Comparison of ENCODE assay signal across 1 cellular context in genomic region chr12:127125607-127126259, GRCh38.
TF ChIP-seq lines count a peak whose summit lies in the region.

No MANE protein-coding gene starts in this region.

TF ChIP-seq in K562, 482 proteins besides CTCF, POLR2A, EP300 and RAD21 (continued from another document and continues in another):
- no peak for TF ChIP-seq NFIX (CRISPR knock-in tag; IDR thresholded peaks at IDR 0.05; ENCODE audit: low read depth)
- no peak for TF ChIP-seq ZFP30 (CRISPR knock-in tag; IDR thresholded peaks at IDR 0.05; ENCODE audit: borderline replicate concordance)
- TF ChIP-seq POLR2AphosphoS5 (IDR thresholded peaks at IDR 0.05; ENCODE audit: control insufficient read depth, insufficient read depth, low read depth, low read length): peak; percentile 58
- peak; percentile 86 for TF ChIP-seq HDAC2 (IDR thresholded peaks at IDR 0.05)
- TF ChIP-seq, protein P1, sequence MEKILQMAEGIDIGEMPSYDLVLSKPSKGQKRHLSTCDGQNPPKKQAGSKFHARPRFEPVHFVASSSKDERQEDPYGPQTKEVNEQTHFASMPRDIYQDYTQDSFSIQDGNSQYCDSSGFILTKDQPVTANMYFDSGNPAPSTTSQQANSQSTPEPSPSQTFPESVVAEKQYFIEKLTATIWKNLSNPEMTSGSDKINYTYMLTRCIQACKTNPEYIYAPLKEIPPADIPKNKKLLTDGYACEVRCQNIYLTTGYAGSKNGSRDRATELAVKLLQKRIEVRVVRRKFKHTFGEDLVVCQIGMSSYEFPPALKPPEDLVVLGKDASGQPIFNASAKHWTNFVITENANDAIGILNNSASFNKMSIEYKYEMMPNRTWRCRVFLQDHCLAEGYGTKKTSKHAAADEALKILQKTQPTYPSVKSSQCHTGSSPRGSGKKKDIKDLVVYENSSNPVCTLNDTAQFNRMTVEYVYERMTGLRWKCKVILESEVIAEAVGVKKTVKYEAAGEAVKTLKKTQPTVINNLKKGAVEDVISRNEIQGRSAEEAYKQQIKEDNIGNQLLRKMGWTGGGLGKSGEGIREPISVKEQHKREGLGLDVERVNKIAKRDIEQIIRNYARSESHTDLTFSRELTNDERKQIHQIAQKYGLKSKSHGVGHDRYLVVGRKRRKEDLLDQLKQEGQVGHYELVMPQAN (IDR thresholded peaks at IDR 0.05; ENCODE audit: borderline replicate concordance): no peak
- TF ChIP-seq PRMT5 (CRISPR knock-in tag; IDR thresholded peaks at IDR 0.05): no peak
- TF ChIP-seq ZNF57 (CRISPR knock-in tag; IDR thresholded peaks at IDR 0.05): no peak
- TF ChIP-seq TAF7 (tag; IDR thresholded peaks at IDR 0.05): no peak
- TF ChIP-seq GABPB1 (CRISPR knock-in tag; IDR thresholded peaks at IDR 0.05): no peak
- no peak for TF ChIP-seq PHTF2 (CRISPR knock-in tag; IDR thresholded peaks at IDR 0.05)
- no peak for TF ChIP-seq SIRT6 (IDR thresholded peaks at IDR 0.05; ENCODE audit: low read depth, low read length)
- TF ChIP-seq ZNF830 (CRISPR knock-in tag; IDR thresholded peaks at IDR 0.05): no peak
- TF ChIP-seq, protein P2, sequence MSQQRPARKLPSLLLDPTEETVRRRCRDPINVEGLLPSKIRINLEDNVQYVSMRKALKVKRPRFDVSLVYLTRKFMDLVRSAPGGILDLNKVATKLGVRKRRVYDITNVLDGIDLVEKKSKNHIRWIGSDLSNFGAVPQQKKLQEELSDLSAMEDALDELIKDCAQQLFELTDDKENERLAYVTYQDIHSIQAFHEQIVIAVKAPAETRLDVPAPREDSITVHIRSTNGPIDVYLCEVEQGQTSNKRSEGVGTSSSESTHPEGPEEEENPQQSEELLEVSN (IDR thresholded peaks at IDR 0.05; ENCODE audit: borderline replicate concordance in 1 of 2, extremely low read depth in 1 of 2, insufficient read depth in 1 of 2, insufficient read length in 1 of 2, low read depth in 1 of 2, low read length in 1 of 2, poor library complexity in 1 of 2, severe bottlenecking in 1 of 2): no peak
- TF ChIP-seq TFAM (CRISPR knock-in tag; conservative IDR thresholded peaks at IDR 0.05): no peak
- TF ChIP-seq TOE1 (IDR thresholded peaks at IDR 0.05; ENCODE audit: borderline replicate concordance): no peak
- TF ChIP-seq TOE1 (CRISPR knock-in tag; IDR thresholded peaks at IDR 0.05; ENCODE audit: borderline replicate concordance, low read depth): no peak
- no peak; the same call in 1 of the 2 replicates for TF ChIP-seq ZBTB2 (IDR thresholded peaks at IDR 0.05)
- TF ChIP-seq NR3C1 (CRISPR knock-in tag; IDR thresholded peaks at IDR 0.05): no peak
- peak; percentile 54 for TF ChIP-seq PML (IDR thresholded peaks at IDR 0.05; ENCODE audit: low read length)
- TF ChIP-seq GTF2A2 (tag; IDR thresholded peaks at IDR 0.05): no peak
- TF ChIP-seq SOX6 (IDR thresholded peaks at IDR 0.05): peak; percentile 82
- no peak for TF ChIP-seq ZMIZ1 (IDR thresholded peaks at IDR 0.05; ENCODE audit: low read depth in 2 of 2, low read length in 2 of 2)
- no peak for TF ChIP-seq NCOA2 (IDR thresholded peaks at IDR 0.05; ENCODE audit: partially characterized antibody in 2 of 2)
- no peak for TF ChIP-seq ZC3H4 (CRISPR knock-in tag; IDR thresholded peaks at IDR 0.05; ENCODE audit: borderline replicate concordance)
- no peak for TF ChIP-seq SRF (CRISPR knock-in tag; IDR thresholded peaks at IDR 0.05)
- TF ChIP-seq NONO (IDR thresholded peaks at IDR 0.05; ENCODE audit: low read depth in 2 of 2, low read length in 1 of 2): no peak
- no peak for TF ChIP-seq MYNN (IDR thresholded peaks at IDR 0.05)
- TF ChIP-seq MYNN (CRISPR knock-in tag; IDR thresholded peaks at IDR 0.05): no peak
- TF ChIP-seq ZNF764 (CRISPR knock-in tag; IDR thresholded peaks at IDR 0.05; ENCODE audit: low read depth): no peak
- peak; percentile 97 for TF ChIP-seq MAFG (tag; conservative IDR thresholded peaks at IDR 0.05)
- no peak for TF ChIP-seq XRCC4 (IDR thresholded peaks at IDR 0.05; ENCODE audit: extremely low read depth, insufficient read depth, insufficient read length)
- no peak for TF ChIP-seq HDGF (IDR thresholded peaks at IDR 0.05)
- no peak for TF ChIP-seq PTBP1 (IDR thresholded peaks at IDR 0.05; ENCODE audit: low read depth, low read length)
- TF ChIP-seq CEBPG (CRISPR knock-in tag; IDR thresholded peaks at IDR 0.05): no peak
- TF ChIP-seq CEBPG (tag; conservative IDR thresholded peaks at IDR 0.05 in 1 of 2, IDR thresholded peaks at IDR 0.05 in 1 of 2): no peak
- no peak for TF ChIP-seq EZH2 (IDR thresholded peaks at IDR 0.05; ENCODE audit: borderline replicate concordance, low read depth, low read length)
- no peak for TF ChIP-seq ESRRA (IDR thresholded peaks at IDR 0.05; ENCODE audit: borderline replicate concordance, low read depth)
- no peak for TF ChIP-seq ZNF263 (CRISPR knock-in tag; IDR thresholded peaks at IDR 0.05; ENCODE audit: borderline replicate concordance)
- TF ChIP-seq POLR3G (IDR thresholded peaks at IDR 0.05; ENCODE audit: extremely low read depth, insufficient read length, insufficient replicate concordance): no peak
- no peak for TF ChIP-seq E2F8 (IDR thresholded peaks at IDR 0.05; ENCODE audit: low read depth, partially characterized antibody)
- TF ChIP-seq CHD1 (IDR thresholded peaks at IDR 0.05; ENCODE audit: low read length): no peak
- TF ChIP-seq ESRRB (CRISPR knock-in tag; IDR thresholded peaks at IDR 0.05; ENCODE audit: borderline replicate concordance): no peak
- TF ChIP-seq RBM14 (IDR thresholded peaks at IDR 0.05; ENCODE audit: borderline replicate concordance, insufficient read depth, low read depth, low read length): no peak
- TF ChIP-seq CREBBP (IDR thresholded peaks at IDR 0.05; ENCODE audit: low read depth, low read length): no peak
- TF ChIP-seq STAT5A (IDR thresholded peaks at IDR 0.05; ENCODE audit: borderline replicate concordance, low read length): no peak; the same call in 1 of the 2 replicates
- TF ChIP-seq FOXA1 (IDR thresholded peaks at IDR 0.05; ENCODE audit: borderline replicate concordance): no peak
- TF ChIP-seq ILF3 (IDR thresholded peaks at IDR 0.05; ENCODE audit: borderline replicate concordance): no peak
- TF ChIP-seq, protein P3, sequence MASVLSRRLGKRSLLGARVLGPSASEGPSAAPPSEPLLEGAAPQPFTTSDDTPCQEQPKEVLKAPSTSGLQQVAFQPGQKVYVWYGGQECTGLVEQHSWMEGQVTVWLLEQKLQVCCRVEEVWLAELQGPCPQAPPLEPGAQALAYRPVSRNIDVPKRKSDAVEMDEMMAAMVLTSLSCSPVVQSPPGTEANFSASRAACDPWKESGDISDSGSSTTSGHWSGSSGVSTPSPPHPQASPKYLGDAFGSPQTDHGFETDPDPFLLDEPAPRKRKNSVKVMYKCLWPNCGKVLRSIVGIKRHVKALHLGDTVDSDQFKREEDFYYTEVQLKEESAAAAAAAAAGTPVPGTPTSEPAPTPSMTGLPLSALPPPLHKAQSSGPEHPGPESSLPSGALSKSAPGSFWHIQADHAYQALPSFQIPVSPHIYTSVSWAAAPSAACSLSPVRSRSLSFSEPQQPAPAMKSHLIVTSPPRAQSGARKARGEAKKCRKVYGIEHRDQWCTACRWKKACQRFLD (CRISPR knock-in tag; IDR thresholded peaks at IDR 0.05): no peak
- TF ChIP-seq, protein P4, sequence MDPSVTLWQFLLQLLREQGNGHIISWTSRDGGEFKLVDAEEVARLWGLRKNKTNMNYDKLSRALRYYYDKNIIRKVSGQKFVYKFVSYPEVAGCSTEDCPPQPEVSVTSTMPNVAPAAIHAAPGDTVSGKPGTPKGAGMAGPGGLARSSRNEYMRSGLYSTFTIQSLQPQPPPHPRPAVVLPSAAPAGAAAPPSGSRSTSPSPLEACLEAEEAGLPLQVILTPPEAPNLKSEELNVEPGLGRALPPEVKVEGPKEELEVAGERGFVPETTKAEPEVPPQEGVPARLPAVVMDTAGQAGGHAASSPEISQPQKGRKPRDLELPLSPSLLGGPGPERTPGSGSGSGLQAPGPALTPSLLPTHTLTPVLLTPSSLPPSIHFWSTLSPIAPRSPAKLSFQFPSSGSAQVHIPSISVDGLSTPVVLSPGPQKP (CRISPR knock-in tag; IDR thresholded peaks at IDR 0.05): no peak
- no peak; a peak in 1 of 4 replicates for TF ChIP-seq NRF1 (conservative IDR thresholded peaks at IDR 0.05 in 1 of 2, IDR thresholded peaks at IDR 0.05 in 1 of 2)
- TF ChIP-seq, protein P5, sequence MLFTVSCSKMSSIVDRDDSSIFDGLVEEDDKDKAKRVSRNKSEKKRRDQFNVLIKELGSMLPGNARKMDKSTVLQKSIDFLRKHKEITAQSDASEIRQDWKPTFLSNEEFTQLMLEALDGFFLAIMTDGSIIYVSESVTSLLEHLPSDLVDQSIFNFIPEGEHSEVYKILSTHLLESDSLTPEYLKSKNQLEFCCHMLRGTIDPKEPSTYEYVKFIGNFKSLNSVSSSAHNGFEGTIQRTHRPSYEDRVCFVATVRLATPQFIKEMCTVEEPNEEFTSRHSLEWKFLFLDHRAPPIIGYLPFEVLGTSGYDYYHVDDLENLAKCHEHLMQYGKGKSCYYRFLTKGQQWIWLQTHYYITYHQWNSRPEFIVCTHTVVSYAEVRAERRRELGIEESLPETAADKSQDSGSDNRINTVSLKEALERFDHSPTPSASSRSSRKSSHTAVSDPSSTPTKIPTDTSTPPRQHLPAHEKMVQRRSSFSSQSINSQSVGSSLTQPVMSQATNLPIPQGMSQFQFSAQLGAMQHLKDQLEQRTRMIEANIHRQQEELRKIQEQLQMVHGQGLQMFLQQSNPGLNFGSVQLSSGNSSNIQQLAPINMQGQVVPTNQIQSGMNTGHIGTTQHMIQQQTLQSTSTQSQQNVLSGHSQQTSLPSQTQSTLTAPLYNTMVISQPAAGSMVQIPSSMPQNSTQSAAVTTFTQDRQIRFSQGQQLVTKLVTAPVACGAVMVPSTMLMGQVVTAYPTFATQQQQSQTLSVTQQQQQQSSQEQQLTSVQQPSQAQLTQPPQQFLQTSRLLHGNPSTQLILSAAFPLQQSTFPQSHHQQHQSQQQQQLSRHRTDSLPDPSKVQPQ (CRISPR knock-in tag; IDR thresholded peaks at IDR 0.05; ENCODE audit: borderline replicate concordance): no peak
- TF ChIP-seq ZNF311 (CRISPR knock-in tag; IDR thresholded peaks at IDR 0.05): no peak
- no peak for TF ChIP-seq ARHGAP35 (IDR thresholded peaks at IDR 0.05; ENCODE audit: partially characterized antibody)
- no peak for TF ChIP-seq CXXC5 (CRISPR knock-in tag; IDR thresholded peaks at IDR 0.05)
- no peak for TF ChIP-seq FOXO4 (CRISPR knock-in tag; IDR thresholded peaks at IDR 0.05)
